9 cellular contexts compared by ENCODE assay signal in genomic region chr12:21526721-21527345, GRCh38. TPM values are rescaled to one million over a fixed set of nuclear protein-coding genes. Genes with fewer than 3 reads are reported as not detected.
DNase-seq lines count a peak whose midpoint lies in the region; ATAC-seq and TF ChIP-seq lines count a peak whose summit lies in the region.
"Had no signal": no experiment of that assay in that cellular context is flagged by ENCODE, and none has a peak within 500 bp of the region (broad histone marks: within the 10 kb centered on the region; RNA-seq: fewer than 3 reads in every experiment).

No MANE protein-coding gene starts in this region.

- no peak for TF ChIP-seq CTCF in A673 (conservative IDR thresholded peaks at IDR 0.05; ENCODE audit: low read depth, low read length)
- no peak for TF ChIP-seq CTCF in IMR-90 (conservative IDR thresholded peaks at IDR 0.05; ENCODE audit: low read depth, low read length)
- no peak for TF ChIP-seq CTCF in body of pancreas (IDR thresholded peaks at IDR 0.05)
- TF ChIP-seq CTCF in lower lobe of right lung (IDR thresholded peaks at IDR 0.05) = no peak

- no peak overlapping the region for H2BK5ac ChIP-seq in IMR-90 (ENCODE audit: low read depth, low read length, poor library complexity, severe bottlenecking)

- no peak overlapping the region for H2BK120ac ChIP-seq in IMR-90 (ENCODE audit: low read depth, low read length)

- H3K14ac ChIP-seq in IMR-90 (replicated peaks; ENCODE audit: low read depth, low read length) = no peak overlapping the region

- no peak overlapping the region for H4K91ac ChIP-seq in IMR-90 (ENCODE audit: insufficient read depth, low read depth, low read length)

- H2BK15ac ChIP-seq in IMR-90 (ENCODE audit: low read depth, low read length) = no peak overlapping the region

- peak overlapping the region; percentile 55 for H2AFZ ChIP-seq in IMR-90 (replicated peaks; ENCODE audit: low read length, poor library complexity)

- POLR2A ChIA-PET in A673 (lab: Charles Lee; ENCODE audit: low non-redundant PET) = no interaction called here
- POLR2A ChIA-PET in IMR-90 (lab: Charles Lee; ENCODE audit: unreplicated experiment) = no interaction called here

- no peak overlapping the region for H2BK20ac ChIP-seq in IMR-90 (ENCODE audit: low read depth, low read length)

- no peaks in the 10 kb centered on the region for H3K9me1 ChIP-seq in IMR-90 (ENCODE audit: insufficient read depth, low read length)

- H3K4me3 ChIP-seq in A673 (ENCODE audit: low read depth, low read length, poor library complexity, severe bottlenecking) (peak overlapping the region; percentile 58), IMR-90 (ENCODE audit: insufficient read depth, low read depth, low read length) (peak overlapping the region; percentile 50; the same call in 1 of the 2 replicates), body of pancreas (peak overlapping the region; percentile 59 to 71), lower lobe of right lung (peak overlapping the region; percentile 61)

- H2AK9ac ChIP-seq in IMR-90 (replicated peaks; ENCODE audit: low read depth, low read length, poor library complexity) = no peak overlapping the region

- H3K9me3 ChIP-seq in A673 (ENCODE audit: low read depth, low read length, poor library complexity, severe bottlenecking) (no peaks in the 10 kb centered on the region), IMR-90 (ENCODE audit: control insufficient read depth, insufficient read depth, low read length) (no peaks in the 10 kb centered on the region), body of pancreas (no peaks in the 10 kb centered on the region), lower lobe of right lung (no peaks in the 10 kb centered on the region)

- no peak overlapping the region for H3K56ac ChIP-seq in IMR-90 (ENCODE audit: extremely low read depth, insufficient read depth, low read length)

- no peak for TF ChIP-seq RAD21 in IMR-90 (IDR thresholded peaks at IDR 0.05; ENCODE audit: low read length)

- in situ Hi-C loops in IMR-90 (cut with MboI; ENCODE audit: low sequenced_read_pairs) = no loop called here

- no peak overlapping the region for H4K5ac ChIP-seq in IMR-90 (ENCODE audit: low read depth, low read length)

- peak overlapping the region; percentile 84 for H3K4me2 ChIP-seq in IMR-90 (ENCODE audit: low read depth, low read length)

- H2AK5ac ChIP-seq in IMR-90 (ENCODE audit: low read depth, low read length) = no peak overlapping the region

- H3K9ac ChIP-seq in IMR-90 (ENCODE audit: low read depth, low read length) = no peak overlapping the region

- intact Hi-C loops in A673 (cut with micrococcal nuclease; ENCODE audit: unreplicated experiment) = no loop called here
- intact Hi-C loops in IMR-90 (cut with micrococcal nuclease) = no loop called here
- intact Hi-C loops in body of pancreas (cut with DNase I) = no loop called here
- intact Hi-C loops in lower lobe of right lung (cut with DNase I) = no loop called here

- CTCF ChIA-PET in A673 (lab: Charles Lee) (no interaction called here), IMR-90 (lab: Yijun Ruan, JAX) (no interaction called here)

- no peak overlapping the region for H3K18ac ChIP-seq in IMR-90 (ENCODE audit: low read depth, low read length)

- peaks cover 31% of the 10 kb centered on the region for H3K27me3 ChIP-seq in A673 (replicated peaks; ENCODE audit: insufficient read depth, low read depth, low read length, poor library complexity)
- peaks cover 15% of the 10 kb centered on the region for H3K27me3 ChIP-seq in IMR-90 (ENCODE audit: control insufficient read depth, insufficient read depth, low read length)
- H3K27me3 ChIP-seq in body of pancreas = no peaks in the 10 kb centered on the region
- H3K27me3 ChIP-seq in lower lobe of right lung (ENCODE audit: low read depth) = peaks cover 12% of the 10 kb centered on the region

- no peak overlapping the region for H4K8ac ChIP-seq in IMR-90 (ENCODE audit: low read depth in 2 of 2, low read length in 2 of 2)

- 17% methylated on average over 2 of the region's 12 CpGs; no CpG with 5 or more reads in 1 of the 2 experiments for WGBS in IMR-90 (ENCODE audit: extremely low coverage in 2 of 2, insufficient read length in 1 of 2), 2 experiments
- 6 to 10% methylated on average over 12 of the region's 12 CpGs for WGBS in body of pancreas, 2 donors

- TF ChIP-seq POLR2A in IMR-90 (IDR thresholded peaks at IDR 0.05; ENCODE audit: low read depth, low read length) = no peak
- TF ChIP-seq POLR2A in body of pancreas (IDR thresholded peaks at IDR 0.05) = no peak

- H3K36me3 ChIP-seq in A673 (ENCODE audit: insufficient read depth, low read length, poor library complexity, severe bottlenecking) (no peaks in the 10 kb centered on the region), IMR-90 (ENCODE audit: control insufficient read depth, insufficient read depth, low read length) (no peaks in the 10 kb centered on the region), body of pancreas (replicated peaks in 1 of 2; ENCODE audit: insufficient read depth in 1 of 2, low read depth in 2 of 2) (no peaks in the 10 kb centered on the region), lower lobe of right lung (no peaks in the 10 kb centered on the region)

- no peak overlapping the region for H3K4ac ChIP-seq in IMR-90 (ENCODE audit: low read depth, low read length)

- dilution Hi-C loops in IMR-90 (cut with HindIII; ENCODE audit: low sequenced_read_pairs, unreplicated experiment) = no loop called here

- H3K4me1 ChIP-seq in A673 (ENCODE audit: insufficient read depth, low read length, poor library complexity, severe bottlenecking) (peaks cover 9% of the 10 kb centered on the region), IMR-90 (ENCODE audit: control insufficient read depth, insufficient read depth, low read length) (no peaks in the 10 kb centered on the region), body of pancreas (peaks cover 53% of the 10 kb centered on the region), lower lobe of right lung (no peaks in the 10 kb centered on the region)

- BruUV-seq in A673 (replicated peaks; lab: Mats Ljungman, UMichigan) (no TSS peak), IMR-90 (replicated peaks; lab: Mats Ljungman, UMichigan) (no TSS peak)

- H3K23ac ChIP-seq in IMR-90 (ENCODE audit: low read depth, low read length) = no peak overlapping the region

- H3K27ac ChIP-seq in A673 (ENCODE audit: low read depth, low read length, poor library complexity, severe bottlenecking) (no peak overlapping the region), IMR-90 (ENCODE audit: insufficient read depth, low read length) (no peak overlapping the region), body of pancreas (peak overlapping the region; percentile 80 to 96 (median 90)), lower lobe of right lung (no peak overlapping the region), substantia nigra (ENCODE audit: low read depth, low read length, poor library complexity, severe bottlenecking) (no peak overlapping the region)

- DNase-seq in A673 (ENCODE audit: low spot score) (no peak), IMR-90 (no peak), body of pancreas (peak; percentile 54 to 73 (median 57)), lower lobe of right lung (no peak), substantia nigra (lab: John Stamatoyannopoulos, UW) (no peak)
- DNase-seq: NCI-H446 treated with DMSO at 0.1 percent for 48 hours had no signal

- H3K79me1 ChIP-seq in IMR-90 (ENCODE audit: low read depth in 1 of 2, low read length in 2 of 2) = no peaks in the 10 kb centered on the region

- H4K20me1 ChIP-seq in IMR-90 (ENCODE audit: insufficient read depth, low read length) = no peaks in the 10 kb centered on the region

- ATAC-seq in IMR-90 (ENCODE audit: low read depth) (no peak), body of pancreas (peak; percentile 47), lower lobe of right lung (no peak), HG02970 (IDR thresholded peaks at IDR 0.05; ENCODE audit: low FRiP score, unreplicated experiment) (no peak), HG03469 (IDR thresholded peaks at IDR 0.05; ENCODE audit: unreplicated experiment) (no peak), HG03280 (IDR thresholded peaks at IDR 0.05; ENCODE audit: unreplicated experiment) (no peak)

TF ChIP-seq in IMR-90, 13 proteins besides CTCF, POLR2A, EP300 and RAD21 (continues in another document):
- no peak for TF ChIP-seq MAZ (IDR thresholded peaks at IDR 0.05; ENCODE audit: borderline replicate concordance, low read depth, low read length)
- TF ChIP-seq NFE2L2 (IDR thresholded peaks at IDR 0.05; ENCODE audit: low read depth, low read length) = no peak
- no peak for TF ChIP-seq ELK1 (IDR thresholded peaks at IDR 0.05; ENCODE audit: borderline replicate concordance, low read depth, low read length)
- TF ChIP-seq MXI1 (IDR thresholded peaks at IDR 0.05; ENCODE audit: borderline replicate concordance, low read depth, low read length) = no peak
- no peak for TF ChIP-seq FOS (IDR thresholded peaks at IDR 0.05; ENCODE audit: low read depth, low read length)
- TF ChIP-seq RFX5 (IDR thresholded peaks at IDR 0.05; ENCODE audit: low read depth, low read length) = no peak
- TF ChIP-seq CHD1 (IDR thresholded peaks at IDR 0.05; ENCODE audit: low read depth, low read length) = no peak

RNA-seq across cellular contexts. Expression of gene SPX, which starts 0.7 kb away (rescaled TPM):
- total RNA-seq in A673 (2021) = 0.28 and 0.85 TPM in 2 replicates
- total RNA-seq in IMR-90 (2012; rRNA removed) = under 0.01 and 0.28 TPM in 2 replicates
- polyA plus RNA-seq in IMR-90 (2012; rRNA removed) = 0.06 and 0.12 TPM in 2 replicates
- polyA plus RNA-seq in IMR-90 (2012; cell fraction: cytosol; rRNA removed) = 0.03 and 0.09 TPM in 2 replicates
- polyA plus RNA-seq in IMR-90 (2012; cell fraction: nucleus; rRNA removed; ENCODE audit: low replicate concordance) = 0.02 and 0.08 TPM in 2 replicates
- 10 to 100 TPM; 18.5 to 49.5 TPM for total RNA-seq in body of pancreas
- 0.59 TPM for total RNA-seq in lower lobe of right lung

RNA-seq across cellular contexts. Expression of gene GOLT1B, which starts 25.2 kb away (rescaled TPM):
- total RNA-seq in A673 (2021) (26.6 and 31.4 TPM in 2 replicates), IMR-90 (2012; rRNA removed) (50.5 and 83.9 TPM in 2 replicates), body of pancreas (10 to 100 TPM; 16.3 to 18.5 TPM), lower lobe of right lung (26.5 TPM)
- polyA plus RNA-seq in IMR-90 (2012; rRNA removed) = 17.8 and 27.2 TPM in 2 replicates
- polyA plus RNA-seq in IMR-90 (2012; cell fraction: cytosol; rRNA removed) = 1.9 and 4.4 TPM in 2 replicates
- polyA plus RNA-seq in IMR-90 (2012; cell fraction: nucleus; rRNA removed; ENCODE audit: low replicate concordance) = 2.1 and 26.0 TPM in 2 replicates

RNA-seq across cellular contexts. Expression of gene RECQL, which starts 25.4 kb away (rescaled TPM):
- total RNA-seq in A673 (2021) = 38.2 and 39.3 TPM in 2 replicates
- 67.0 and 118 TPM in 2 replicates for total RNA-seq in IMR-90 (2012; rRNA removed)
- 22.7 and 29.4 TPM in 2 replicates for polyA plus RNA-seq in IMR-90 (2012; rRNA removed)
- 3.7 and 4.1 TPM in 2 replicates for polyA plus RNA-seq in IMR-90 (2012; cell fraction: cytosol; rRNA removed)
- 2.9 and 16.2 TPM in 2 replicates for polyA plus RNA-seq in IMR-90 (2012; cell fraction: nucleus; rRNA removed; ENCODE audit: low replicate concordance)
- total RNA-seq in body of pancreas = 10 to 100 TPM in 1 of 2 donors, 1 to 10 TPM in 1; 5.3 to 18.9 TPM
- 30.0 TPM for total RNA-seq in lower lobe of right lung

Comparison
In these comparisons a context has a peak if more than half of its experiments do, and no peak if none do; other contexts are left out.
1. DNase-seq: peak in body of pancreas (4 of 4); none in A673 (single experiment), IMR-90 (single experiment), lower lobe of right lung (single experiment) and substantia nigra (0 of 49).
2. H3K27ac ChIP-seq: peak in body of pancreas (4 of 4); none in A673 (single experiment), IMR-90 (single experiment), lower lobe of right lung (single experiment) and substantia nigra (single experiment).
3. RNA of gene SPX, which starts 0.7 kb away (total RNA-seq): 18.5 to 49.5 TPM in body of pancreas; 0.59 TPM in lower lobe of right lung (single experiment), 0.28 to 0.85 TPM in A673 and under 0.01 to 0.28 TPM in IMR-90; every median in the first group is over 10 times any median in the second.
4. Peak in every context shown above with its lines, with median percentiles within 50 percentile points of each other: H3K4me3 ChIP-seq.